Comparison of ENCODE assay signal across 8 cellular contexts in genomic region chr5:1345876-1346626, GRCh38. TPM values are rescaled to one million over a fixed set of nuclear protein-coding genes. Genes with fewer than 3 reads are reported as not detected.
DNase-seq lines count a peak whose midpoint lies in the region; ATAC-seq, FAIRE-seq and TF ChIP-seq lines count a peak whose summit lies in the region.

No MANE protein-coding gene starts in this region.

- CTCF ChIA-PET in SK-N-SH (lab: Yijun Ruan, JAX), result interaction anchor here (1.1 to 1.5 kb wide), 2 partner anchors 12 to 34 kb away, joined by 3 to 5 read pairs; no protein-coding TSS in a partner anchor

- dilution Hi-C loops in keratinocyte (cut with MboI; ENCODE audit: extremely low pct_ligation_motif_present, low sequenced_read_pairs), result no loop called here

- H3K9me3 ChIP-seq in SK-N-SH (no peaks in the 10 kb centered on the region), keratinocyte (ENCODE audit: control insufficient read depth, low read depth, low read length) (no peaks in the 10 kb centered on the region), subcutaneous abdominal adipose tissue (ENCODE audit: control insufficient read depth in 5 of 5, low read length in 5 of 5) (no peaks in the 10 kb centered on the region)

- H3K4me2 ChIP-seq in SK-N-SH, result peak overlapping the region; percentile 91
- peak overlapping the region; percentile 88 for H3K4me2 ChIP-seq in keratinocyte (ENCODE audit: control insufficient read depth, extremely low read depth, insufficient read depth, low read depth, low read length)

- peaks cover 42% of the 10 kb centered on the region for H3K79me2 ChIP-seq in SK-N-SH (ENCODE audit: insufficient read depth)
- peaks cover 35% of the 10 kb centered on the region for H3K79me2 ChIP-seq in keratinocyte (ENCODE audit: control insufficient read depth, insufficient read depth, low read length)

- H3F3A ChIP-seq in SK-N-SH (replicated peaks; ENCODE audit: insufficient read depth), result no peaks in the 10 kb centered on the region

- no peak for TF ChIP-seq EP300 in SK-N-SH (IDR thresholded peaks at IDR 0.05; ENCODE audit: borderline replicate concordance in 1 of 2, low read depth in 1 of 2, low read length in 1 of 2)

- no peaks in the 10 kb centered on the region for H3K9me1 ChIP-seq in keratinocyte (ENCODE audit: control insufficient read depth, extremely low read depth, insufficient read depth, low read length)

- no peaks in the 10 kb centered on the region for H3K9me3 Mint-ChIP-seq in activated naive CD4-positive, alpha-beta T cell treated with anti-CD3 and anti-CD28 coated beads, Interleukin-2, amount 50 U/mL, for 72 hours

- H3K36me3 ChIP-seq in SK-N-SH (replicated peaks in 1 of 2; ENCODE audit: control insufficient read depth in 1 of 2, insufficient read depth in 2 of 2, low read length in 1 of 2) (peaks cover 12 to 21% of the 10 kb centered on the region in 2 experiments), keratinocyte (ENCODE audit: control insufficient read depth in 2 of 2, extremely low read depth in 1 of 2, insufficient read depth in 2 of 2, low read length in 2 of 2) (peaks cover 12 to 16% of the 10 kb centered on the region in 2 experiments), subcutaneous abdominal adipose tissue (ENCODE audit: control insufficient read depth in 5 of 5, insufficient read depth in 5 of 5, low read length in 5 of 5) (peaks cover 0 to 19% (median 15%) of the 10 kb centered on the region in 5 donors)

- peak overlapping the region; percentile 98 to 100 for H3K4me3 ChIP-seq in SK-N-SH (ENCODE audit: low read depth in 2 of 2, low read length in 1 of 2)
- peak overlapping the region; percentile 65 to 98 (median 97) for H3K4me3 ChIP-seq in keratinocyte (ENCODE audit: control insufficient read depth in 2 of 3, extremely low read depth in 1 of 3, insufficient read depth in 2 of 3, low read depth in 1 of 3, low read length in 3 of 3)
- H3K4me3 ChIP-seq in subcutaneous abdominal adipose tissue (ENCODE audit: low read depth in 1 of 5, low read length in 5 of 5), result peak overlapping the region; percentile 57 to 92 (median 91)

- H4K20me1 ChIP-seq in SK-N-SH (ENCODE audit: insufficient read depth) (no peaks in the 10 kb centered on the region; the same call in 1 of the 2 replicates), keratinocyte (ENCODE audit: control insufficient read depth, extremely low read depth, insufficient read depth, low read length) (no peaks in the 10 kb centered on the region)

- H3K4me1 ChIP-seq in SK-N-SH (ENCODE audit: control insufficient read depth in 1 of 2, insufficient read depth in 2 of 2, low read depth in 1 of 2, low read length in 1 of 2), result peaks cover 0 to 18% of the 10 kb centered on the region in 2 experiments; a peak in 2 of 4 replicates
- peaks cover 16% of the 10 kb centered on the region for H3K4me1 ChIP-seq in keratinocyte (ENCODE audit: control insufficient read depth, extremely low read depth, insufficient read depth, low read length)
- H3K4me1 ChIP-seq in subcutaneous abdominal adipose tissue (ENCODE audit: control insufficient read depth in 5 of 5, insufficient read depth in 5 of 5, low read length in 5 of 5), result peaks cover 4 to 33% (median 26%) of the 10 kb centered on the region in 5 donors

- ATAC-seq in SK-N-SH treated with all-trans-retinoic acid at 6 μM for 48 hours (no peak), omental fat pad (ENCODE audit: low FRiP score) (no peak)
- ATAC-seq in activated naive CD4-positive, alpha-beta T cell treated with anti-CD3 and anti-CD28 coated beads, Interleukin-2, amount 50 U/mL, for 72 hours, result no peak

- H2AFZ ChIP-seq in SK-N-SH (ENCODE audit: low read depth) (no peak overlapping the region), keratinocyte (ENCODE audit: control insufficient read depth, low read length) (peak overlapping the region; percentile 85)

- WGBS in SK-N-SH (ENCODE audit: low lambda C conversion rate), result 71% methylated on average over 22 of the region's 27 CpGs

- peak overlapping the region; percentile 70 to 95 for H3K27ac Mint-ChIP-seq in activated naive CD4-positive, alpha-beta T cell treated with anti-CD3 and anti-CD28 coated beads, Interleukin-2, amount 50 U/mL, for 72 hours

- H3K27me3 ChIP-seq in SK-N-SH (ENCODE audit: insufficient read depth) (no peaks in the 10 kb centered on the region), keratinocyte (ENCODE audit: control insufficient read depth, extremely low read depth, insufficient read depth, low read length) (no peaks in the 10 kb centered on the region), subcutaneous abdominal adipose tissue (ENCODE audit: control insufficient read depth in 5 of 5, insufficient read depth in 4 of 5, low read length in 5 of 5) (no peaks in the 10 kb centered on the region)

- POLR2A ChIA-PET in SK-N-SH (lab: Yijun Ruan, JAX), result no interaction called here

- H3K27ac ChIP-seq in SK-N-SH (ENCODE audit: low read depth in 2 of 2, low read length in 1 of 2), result no peak overlapping the region
- H3K27ac ChIP-seq in keratinocyte (ENCODE audit: control insufficient read depth, insufficient read depth, low read length), result peak overlapping the region; percentile 86
- H3K27ac ChIP-seq in subcutaneous abdominal adipose tissue (ENCODE audit: low read depth, low read length), result no peak overlapping the region

- peaks cover 12 to 17% of the 10 kb centered on the region in 2 donors for H3K36me3 Mint-ChIP-seq in activated naive CD4-positive, alpha-beta T cell treated with anti-CD3 and anti-CD28 coated beads, Interleukin-2, amount 50 U/mL, for 72 hours

- DNase-seq in SK-N-SH (no peak), keratinocyte (ENCODE audit: low read depth, low spot score) (no peak), omental fat pad (ENCODE audit: low spot score) (no peak), NCI-H2171 treated with DMSO at 0.1 percent for 48 hours (lab: John Stamatoyannopoulos, UW) (no peak)
- no peak for DNase-seq in activated naive CD4-positive, alpha-beta T cell treated with anti-CD3 and anti-CD28 coated beads, Interleukin-2, amount 50 U/mL, for 72 hours (ENCODE audit: low spot score in 2 of 2)
- DNase-seq in activated CD4-positive, alpha-beta T cell treated with anti-CD3 and anti-CD28 coated beads, Interleukin-2, amount 50 U/mL, for 4 hours, result no peak

- no peak for TF ChIP-seq RAD21 in SK-N-SH (IDR thresholded peaks at IDR 0.05; ENCODE audit: low read length)

- TF ChIP-seq CTCF in SK-N-SH (IDR thresholded peaks at IDR 0.05) (no peak), keratinocyte (optimal IDR thresholded peaks at IDR 0.05 in 1 of 3, IDR thresholded peaks at IDR 0.05 in 1 of 3, conservative IDR thresholded peaks at IDR 0.05 in 1 of 3; ENCODE audit: extremely low read depth in 1 of 3, insufficient read depth in 2 of 3, low read length in 3 of 3) (no peak), omental fat pad (IDR thresholded peaks at IDR 0.05) (no peak)

- H3K9me2 ChIP-seq in SK-N-SH, result no peaks in the 10 kb centered on the region

- H3K9ac ChIP-seq in SK-N-SH (peak overlapping the region; percentile 98), keratinocyte (ENCODE audit: control insufficient read depth, extremely low read depth, insufficient read depth, low read length) (peak overlapping the region; percentile 96), subcutaneous abdominal adipose tissue (ENCODE audit: low read length in 5 of 5) (peak overlapping the region; percentile 44 to 98 (median 94))

- no peak for FAIRE-seq in keratinocyte (lab: Jason Lieb, UNC)

TF ChIP-seq in SK-N-SH, 30 proteins besides CTCF, POLR2A, EP300 and RAD21 (continues in another document):
- TF ChIP-seq MXI1 (IDR thresholded peaks at IDR 0.05; ENCODE audit: low read depth, low read length) (no peak), EZH2phosphoT487 (IDR thresholded peaks at IDR 0.05; ENCODE audit: borderline replicate concordance, low read depth) (no peak), FOSL2 (IDR thresholded peaks at IDR 0.05; ENCODE audit: borderline replicate concordance, low read depth) (no peak), GABPA (IDR thresholded peaks at IDR 0.05; ENCODE audit: low read depth) (no peak)

RNA-seq across cellular contexts. Expression of gene CLPTM1L, which starts 1.2 kb away (rescaled TPM):
- 202 TPM in 2 replicates for polyA plus RNA-seq in SK-N-SH (2012; rRNA removed)
- 166 and 192 TPM in 2 replicates for polyA plus RNA-seq in SK-N-SH (2012; cell fraction: cytosol; rRNA removed)
- polyA plus RNA-seq in SK-N-SH (2012; cell fraction: nucleus; rRNA removed), result 210 and 234 TPM in 2 replicates
- 10 to 100 TPM; 44.8 to 67.9 TPM for total RNA-seq in activated naive CD4-positive, alpha-beta T cell treated with anti-CD3 and anti-CD28 coated beads, Interleukin-2, amount 50 U/mL, for 72 hours
- polyA plus RNA-seq in keratinocyte, result 142 to 158 TPM (median 146 TPM) in 3 replicates
- polyA plus RNA-seq in keratinocyte (2011; ENCODE audit: low read depth), result 163 TPM
- 118 and 136 TPM in 2 replicates for polyA plus RNA-seq in keratinocyte (2011; cell fraction: cytosol; rRNA removed)
- 142 and 157 TPM in 2 replicates for polyA plus RNA-seq in keratinocyte (2011; cell fraction: nucleus; rRNA removed)
- 87.9 and 94.1 TPM in 2 replicates for polyA plus RNA-seq in keratinocyte (2012; ENCODE audit: low replicate concordance)
- polyA minus RNA-seq in keratinocyte, result 204 to 272 TPM (median 226 TPM) in 3 replicates
- 218 TPM for polyA minus RNA-seq in keratinocyte (2011; cell fraction: cytosol; rRNA and poly(A)+ RNA removed)
- polyA minus RNA-seq in keratinocyte (2011; cell fraction: nucleus; rRNA and poly(A)+ RNA removed), result 118 and 125 TPM in 2 replicates
- 100 to 1,000 TPM in 2 of 4 donors, 10 to 100 TPM in 2; 65.0 to 165 (median 106) TPM for total RNA-seq in omental fat pad

RNA-seq across cellular contexts. Expression of gene TERT, which starts 51.2 kb away (rescaled TPM):
- polyA plus RNA-seq in SK-N-SH (2012; rRNA removed) (1.8 and 2.4 TPM in 2 replicates), keratinocyte (not detected in 3 replicates)
- polyA plus RNA-seq in SK-N-SH (2012; cell fraction: cytosol; rRNA removed), result 0.37 and 0.90 TPM in 2 replicates
- 11.8 and 18.1 TPM in 2 replicates for polyA plus RNA-seq in SK-N-SH (2012; cell fraction: nucleus; rRNA removed)
- 10 to 100 TPM in 1 of 2 donors, 1 to 10 TPM in 1; 3.5 to 16.6 TPM for total RNA-seq in activated naive CD4-positive, alpha-beta T cell treated with anti-CD3 and anti-CD28 coated beads, Interleukin-2, amount 50 U/mL, for 72 hours
- polyA plus RNA-seq in keratinocyte (2011; ENCODE audit: low read depth), result not detected
- polyA plus RNA-seq in keratinocyte (2011; cell fraction: cytosol; rRNA removed), result not detected in 2 replicates
- not detected in 2 replicates for polyA plus RNA-seq in keratinocyte (2011; cell fraction: nucleus; rRNA removed)
- not detected in 2 replicates for polyA plus RNA-seq in keratinocyte (2012; ENCODE audit: low replicate concordance)
- not detected in 3 replicates for polyA minus RNA-seq in keratinocyte
- not detected for polyA minus RNA-seq in keratinocyte (2011; cell fraction: cytosol; rRNA and poly(A)+ RNA removed)
- not detected in 2 replicates for polyA minus RNA-seq in keratinocyte (2011; cell fraction: nucleus; rRNA and poly(A)+ RNA removed)
- total RNA-seq in omental fat pad, result not detected

Comparison
In these comparisons a context has a peak if more than half of its experiments do, and no peak if none do; other contexts are left out.
1. RNA of gene TERT, which starts 51.2 kb away (total RNA-seq): 3.5 to 16.6 TPM in activated naive CD4-positive, alpha-beta T cell treated with anti-CD3 and anti-CD28 coated beads, Interleukin-2, amount 50 U/mL, for 72 hours; not detected in omental fat pad; every median in the first group is over 4 times any median in the second.
2. Peak in every context shown above with its lines, with median percentiles within 50 percentile points of each other: H3K4me3 ChIP-seq and H3K9ac ChIP-seq.